14 cellular contexts compared by ENCODE assay signal in the genomic region with DNA sequence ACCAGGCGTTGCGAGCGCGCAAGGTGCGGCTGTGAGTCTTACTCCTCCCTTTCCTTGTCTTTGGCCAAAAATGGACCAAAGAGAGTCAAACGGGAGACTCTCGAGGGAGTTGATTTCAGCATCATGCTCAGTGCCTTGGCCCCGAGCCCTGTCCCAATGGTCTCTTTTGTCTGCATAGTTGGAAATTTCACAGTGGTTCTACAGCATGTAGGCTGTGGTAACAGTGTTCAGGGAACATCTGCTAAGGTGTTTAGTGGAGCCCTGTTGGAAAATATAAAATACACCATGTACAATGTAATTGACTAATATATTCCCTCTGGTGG. TPM values are rescaled to one million over a fixed set of nuclear protein-coding genes. Genes with fewer than 3 reads are reported as not detected.
DNase-seq lines count a peak whose midpoint lies in the region; ATAC-seq, FAIRE-seq and TF ChIP-seq lines count a peak whose summit lies in the region.
"Had no signal": no experiment of that assay in that cellular context is flagged by ENCODE, and none has a peak within 500 bp of the region (broad histone marks: within the 10 kb centered on the region; RNA-seq: fewer than 3 reads in every experiment).

No MANE protein-coding gene starts in this region.

- no peaks in the 10 kb centered on the region for H3K79me2 ChIP-seq in keratinocyte (ENCODE audit: control insufficient read depth, insufficient read depth, low read length)

- H3K9me3 Mint-ChIP-seq in CD4-positive, alpha-beta memory T cell: peaks cover 0 to 4% (median 0%) of the 10 kb centered on the region in 8 donors

- H3K9me1 ChIP-seq in keratinocyte (ENCODE audit: control insufficient read depth, extremely low read depth, insufficient read depth, low read length): no peaks in the 10 kb centered on the region

- TF ChIP-seq CTCF in GM06990 (IDR thresholded peaks at IDR 0.05; ENCODE audit: insufficient read depth, low read length, poor library complexity, severe bottlenecking) (peak; percentile 69), keratinocyte (optimal IDR thresholded peaks at IDR 0.05 in 1 of 3, IDR thresholded peaks at IDR 0.05 in 1 of 3, conservative IDR thresholded peaks at IDR 0.05 in 1 of 3; ENCODE audit: extremely low read depth in 1 of 3, insufficient read depth in 2 of 3, low read length in 3 of 3) (peak in 2 of 3 experiments; percentile 11 to 28), GM13977 (IDR thresholded peaks at IDR 0.05; ENCODE audit: extremely low read depth, insufficient read depth, missing control alignments) (no peak)

- POLR2A ChIA-PET in CD4-positive, alpha-beta memory T cell (lab: Charles Lee; ENCODE audit: partially characterized antibody): no interaction called here

- H3K27me3 Mint-ChIP-seq in CD4-positive, alpha-beta memory T cell: peaks cover 54 to 68% of the 10 kb centered on the region in 2 donors

- intact Hi-C loops in CD4-positive, alpha-beta memory T cell (cut with micrococcal nuclease): no loop called here

- dilution Hi-C loops in keratinocyte (cut with MboI; ENCODE audit: extremely low pct_ligation_motif_present, low sequenced_read_pairs): loop anchor here (25.0 kb wide), 1 partner anchor 176 kb away; no protein-coding TSS in a partner anchor

- H2AFZ ChIP-seq in keratinocyte (ENCODE audit: control insufficient read depth, low read length): no peak overlapping the region

- H3K36me3 ChIP-seq in CD4-positive, alpha-beta memory T cell (ENCODE audit: insufficient read depth, low read length): no peaks in the 10 kb centered on the region
- H3K36me3 ChIP-seq in GM06990 (ENCODE audit: control insufficient read depth, insufficient read depth, low read length): no peaks in the 10 kb centered on the region
- no peaks in the 10 kb centered on the region for H3K36me3 ChIP-seq in NT2/D1 (ENCODE audit: insufficient read depth, insufficient read length, low read length)
- no peaks in the 10 kb centered on the region for H3K36me3 ChIP-seq in keratinocyte (ENCODE audit: control insufficient read depth in 2 of 2, extremely low read depth in 1 of 2, insufficient read depth in 2 of 2, low read length in 2 of 2)
- H3K36me3 ChIP-seq: BE2C, cardiac muscle cell had no signal

- no peak overlapping the region for H3K27ac Mint-ChIP-seq in CD4-positive, alpha-beta memory T cell

- ATAC-seq in esophagus mucosa: no peak

- in situ Hi-C loops in GM13977 (cut with MboI; ENCODE audit: low pct_unique_long_range_greater_than_20kb, low sequenced_read_pairs, unreplicated experiment): loop anchor here (25.0 kb wide), 1 partner anchor 551 kb away; no protein-coding TSS in a partner anchor

- H3K4me3 ChIP-seq in CD4-positive, alpha-beta memory T cell (ENCODE audit: low read length in 2 of 2): no peak overlapping the region
- H3K4me3 ChIP-seq in GM06990 (replicated peaks; ENCODE audit: low read depth, low read length): peak overlapping the region; percentile 67
- peak overlapping the region; percentile 27 for H3K4me3 ChIP-seq in NT2/D1 (ENCODE audit: insufficient read length, low read depth)
- no peak overlapping the region for H3K4me3 ChIP-seq in keratinocyte (ENCODE audit: control insufficient read depth in 2 of 3, extremely low read depth in 1 of 3, insufficient read depth in 2 of 3, low read depth in 1 of 3, low read length in 3 of 3)
- H3K4me3 ChIP-seq: cardiac muscle cell had no signal

- no peaks in the 10 kb centered on the region for H3K36me3 Mint-ChIP-seq in CD4-positive, alpha-beta memory T cell

- H3K4me1 ChIP-seq in CD4-positive, alpha-beta memory T cell (ENCODE audit: insufficient read depth, low read length): peaks cover 13% of the 10 kb centered on the region
- H3K4me1 ChIP-seq in NT2/D1 (ENCODE audit: insufficient read depth, insufficient read length): peaks cover 4% of the 10 kb centered on the region
- no peaks in the 10 kb centered on the region for H3K4me1 ChIP-seq in keratinocyte (ENCODE audit: control insufficient read depth, extremely low read depth, insufficient read depth, low read length)
- H3K4me1 ChIP-seq: BE2C had no signal

- CTCF ChIA-PET in CD4-positive, alpha-beta memory T cell (lab: Charles Lee; ENCODE audit: partially characterized antibody): interaction anchor here (1.6 to 3.4 kb wide), 2 partner anchors 8 to 569 kb away, joined by 6 to 9 read pairs; no protein-coding TSS in a partner anchor

- peaks cover 26% of the 10 kb centered on the region for H3K27me3 ChIP-seq in CD4-positive, alpha-beta memory T cell (ENCODE audit: insufficient read depth, low read length)
- H3K27me3 ChIP-seq in GM06990 (replicated peaks; ENCODE audit: control insufficient read depth, insufficient read depth, low read length) (no peaks in the 10 kb centered on the region), NT2/D1 (ENCODE audit: insufficient read depth, insufficient read length) (peaks cover 79% of the 10 kb centered on the region), keratinocyte (ENCODE audit: control insufficient read depth, extremely low read depth, insufficient read depth, low read length) (peaks cover 68% of the 10 kb centered on the region)

- FAIRE-seq in keratinocyte (lab: Jason Lieb, UNC): no peak
- FAIRE-seq: frontal cortex had no signal

- no peak for DNase-seq in CD4-positive, alpha-beta memory T cell
- DNase-seq in GM06990 (ENCODE audit: extremely low read depth, insufficient read length) (no peak), NT2/D1 (ENCODE audit: low read depth, low spot score) (no peak), keratinocyte (ENCODE audit: low read depth, low spot score) (no peak), GM13977 (ENCODE audit: low spot score) (no peak), SIG-M5 (lab: John Stamatoyannopoulos, UW) (no peak), NCI-H1092 (lab: John Stamatoyannopoulos, UW) (no peak)
- DNase-seq: activated CD8-positive, alpha-beta memory T cell treated with anti-CD3 and anti-CD28 coated beads, Interleukin-2, amount 50 U/mL, for 4 hours; BE2C; effector memory CD4-positive, alpha-beta T cell had no signal

- no peak overlapping the region for H3K27ac ChIP-seq in CD4-positive, alpha-beta memory T cell (ENCODE audit: low read depth, low read length)
- H3K27ac ChIP-seq in keratinocyte (ENCODE audit: control insufficient read depth, insufficient read depth, low read length): no peak overlapping the region
- H3K27ac ChIP-seq: cardiac muscle cell, RWPE1 had no signal

- peak overlapping the region in 5 of 8 donors; percentile 29 to 67 (median 44) for H3K4me3 Mint-ChIP-seq in CD4-positive, alpha-beta memory T cell

- H3K4me1 Mint-ChIP-seq in CD4-positive, alpha-beta memory T cell: peaks cover 4 to 21% (median 15%) of the 10 kb centered on the region in 4 donors

- H3K9ac ChIP-seq in NT2/D1 (ENCODE audit: insufficient read length, low read depth) (peak overlapping the region; percentile 46), keratinocyte (ENCODE audit: control insufficient read depth, extremely low read depth, insufficient read depth, low read length) (no peak overlapping the region)

- peak overlapping the region; percentile 45 for H3K4me2 ChIP-seq in keratinocyte (ENCODE audit: control insufficient read depth, extremely low read depth, insufficient read depth, low read depth, low read length)

- H3K9me3 ChIP-seq in CD4-positive, alpha-beta memory T cell (ENCODE audit: control insufficient read depth in 1 of 2, low read length in 2 of 2): no peaks in the 10 kb centered on the region
- H3K9me3 ChIP-seq in NT2/D1 (ENCODE audit: insufficient read depth, low read length): no peaks in the 10 kb centered on the region
- H3K9me3 ChIP-seq in keratinocyte (ENCODE audit: control insufficient read depth, low read depth, low read length): no peaks in the 10 kb centered on the region
- H3K9me3 ChIP-seq: BE2C had no signal

- H4K20me1 ChIP-seq in keratinocyte (ENCODE audit: control insufficient read depth, extremely low read depth, insufficient read depth, low read length): no peaks in the 10 kb centered on the region

RNA-seq across cellular contexts. Expression of gene CACNA1E, which starts 2.7 kb away (rescaled TPM):
- not detected for total RNA-seq in CD4-positive, alpha-beta memory T cell
- not detected for polyA plus RNA-seq in CD4-positive, alpha-beta memory T cell
- 0.01 TPM in 1 of 3 replicates, not detected in the others for polyA plus RNA-seq in keratinocyte
- not detected for polyA plus RNA-seq in keratinocyte (2011; ENCODE audit: low read depth)
- not detected in 2 replicates for polyA plus RNA-seq in keratinocyte (2011; cell fraction: cytosol; rRNA removed)
- polyA plus RNA-seq in keratinocyte (2011; cell fraction: nucleus; rRNA removed): 0.01 TPM in 1 of 2 replicates, not detected in the other
- 0.03 TPM in 1 of 2 replicates, not detected in the other for polyA plus RNA-seq in keratinocyte (2012; ENCODE audit: low replicate concordance)
- polyA minus RNA-seq in keratinocyte: not detected in 3 replicates
- not detected for polyA minus RNA-seq in keratinocyte (2011; cell fraction: cytosol; rRNA and poly(A)+ RNA removed)
- not detected in 2 replicates for polyA minus RNA-seq in keratinocyte (2011; cell fraction: nucleus; rRNA and poly(A)+ RNA removed)
- 0.04 TPM for total RNA-seq in esophagus mucosa
- polyA plus RNA-seq: cardiac muscle cell had no signal

Comparison
In these comparisons a context has a peak if more than half of its experiments do, and no peak if none do; other contexts are left out.
1. H3K4me3 ChIP-seq: peak in GM06990 (single experiment) and NT2/D1 (single experiment); none in CD4-positive, alpha-beta memory T cell (0 of 2) and keratinocyte (0 of 3).